Comparison of ENCODE assay signal across 1 cellular context in the genomic region with DNA sequence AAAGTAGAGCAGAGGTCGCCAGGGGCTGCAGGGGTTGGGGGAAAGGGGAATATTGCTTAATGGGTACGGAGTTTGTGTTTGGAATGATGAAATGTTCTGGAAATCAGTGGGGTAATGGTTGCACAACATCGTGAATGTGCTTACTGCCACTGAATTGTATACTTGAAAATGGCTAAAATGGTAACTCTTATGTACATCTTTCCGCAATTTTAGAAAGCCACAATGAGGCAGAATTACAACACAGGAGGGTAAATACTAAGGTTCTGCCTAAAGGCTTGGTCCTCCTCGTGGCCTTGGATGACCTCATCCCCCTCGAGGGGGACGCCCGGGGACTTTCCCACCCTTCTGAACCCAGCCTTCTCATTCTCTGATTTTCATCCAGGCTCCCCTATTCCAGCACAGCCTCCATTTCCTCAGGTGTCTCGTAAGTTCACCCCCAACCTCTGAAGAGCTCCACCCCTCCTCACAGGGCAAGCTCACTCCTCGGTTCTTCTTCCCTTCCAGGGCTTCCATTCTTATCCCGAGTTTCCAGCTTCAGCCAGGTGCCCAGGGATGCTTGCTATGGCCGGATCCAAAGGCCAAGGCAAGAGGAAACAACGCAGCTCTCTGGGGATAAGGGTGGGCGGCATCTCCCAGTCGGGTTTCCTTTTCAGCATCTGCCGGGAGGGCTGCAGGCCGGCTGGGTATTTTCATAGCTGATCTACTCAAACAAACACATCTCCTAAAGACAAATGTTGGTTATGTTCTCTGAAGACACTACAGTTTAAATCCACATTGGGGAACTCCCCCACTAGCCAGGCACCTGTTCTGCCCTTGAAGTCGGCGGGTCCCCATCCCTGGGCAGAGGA.
A peak's percentile ranks its signal among the peaks of the same experiment; 100 is the strongest.
TF ChIP-seq lines count a peak whose summit lies in the region.

No MANE protein-coding gene starts in this region.

TF ChIP-seq in HepG2, 621 proteins besides CTCF, POLR2A, EP300 and RAD21 (continued from another document and continues in another):
- TF ChIP-seq ZMYM4 (CRISPR knock-in tag; IDR thresholded peaks at IDR 0.05): 0 out of 2 replicates have a peak, but pooled peaks have one; percentile 29
- no peak for TF ChIP-seq RFXANK (CRISPR knock-in tag; IDR thresholded peaks at IDR 0.05)
- TF ChIP-seq ZNF616 (CRISPR knock-in tag; IDR thresholded peaks at IDR 0.05; ENCODE audit: low read depth): no peak
- TF ChIP-seq, protein P1, sequence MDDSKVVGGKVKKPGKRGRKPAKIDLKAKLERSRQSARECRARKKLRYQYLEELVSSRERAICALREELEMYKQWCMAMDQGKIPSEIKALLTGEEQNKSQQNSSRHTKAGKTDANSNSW (CRISPR knock-in tag; IDR thresholded peaks at IDR 0.05; ENCODE audit: borderline replicate concordance): no peak
- TF ChIP-seq ZNF230 (CRISPR knock-in tag; IDR thresholded peaks at IDR 0.05): no peak
- no peak for TF ChIP-seq SP1 (IDR thresholded peaks at IDR 0.05)
- no peak for TF ChIP-seq SP1 (CRISPR knock-in tag; IDR thresholded peaks at IDR 0.05)
- TF ChIP-seq, protein P2, sequence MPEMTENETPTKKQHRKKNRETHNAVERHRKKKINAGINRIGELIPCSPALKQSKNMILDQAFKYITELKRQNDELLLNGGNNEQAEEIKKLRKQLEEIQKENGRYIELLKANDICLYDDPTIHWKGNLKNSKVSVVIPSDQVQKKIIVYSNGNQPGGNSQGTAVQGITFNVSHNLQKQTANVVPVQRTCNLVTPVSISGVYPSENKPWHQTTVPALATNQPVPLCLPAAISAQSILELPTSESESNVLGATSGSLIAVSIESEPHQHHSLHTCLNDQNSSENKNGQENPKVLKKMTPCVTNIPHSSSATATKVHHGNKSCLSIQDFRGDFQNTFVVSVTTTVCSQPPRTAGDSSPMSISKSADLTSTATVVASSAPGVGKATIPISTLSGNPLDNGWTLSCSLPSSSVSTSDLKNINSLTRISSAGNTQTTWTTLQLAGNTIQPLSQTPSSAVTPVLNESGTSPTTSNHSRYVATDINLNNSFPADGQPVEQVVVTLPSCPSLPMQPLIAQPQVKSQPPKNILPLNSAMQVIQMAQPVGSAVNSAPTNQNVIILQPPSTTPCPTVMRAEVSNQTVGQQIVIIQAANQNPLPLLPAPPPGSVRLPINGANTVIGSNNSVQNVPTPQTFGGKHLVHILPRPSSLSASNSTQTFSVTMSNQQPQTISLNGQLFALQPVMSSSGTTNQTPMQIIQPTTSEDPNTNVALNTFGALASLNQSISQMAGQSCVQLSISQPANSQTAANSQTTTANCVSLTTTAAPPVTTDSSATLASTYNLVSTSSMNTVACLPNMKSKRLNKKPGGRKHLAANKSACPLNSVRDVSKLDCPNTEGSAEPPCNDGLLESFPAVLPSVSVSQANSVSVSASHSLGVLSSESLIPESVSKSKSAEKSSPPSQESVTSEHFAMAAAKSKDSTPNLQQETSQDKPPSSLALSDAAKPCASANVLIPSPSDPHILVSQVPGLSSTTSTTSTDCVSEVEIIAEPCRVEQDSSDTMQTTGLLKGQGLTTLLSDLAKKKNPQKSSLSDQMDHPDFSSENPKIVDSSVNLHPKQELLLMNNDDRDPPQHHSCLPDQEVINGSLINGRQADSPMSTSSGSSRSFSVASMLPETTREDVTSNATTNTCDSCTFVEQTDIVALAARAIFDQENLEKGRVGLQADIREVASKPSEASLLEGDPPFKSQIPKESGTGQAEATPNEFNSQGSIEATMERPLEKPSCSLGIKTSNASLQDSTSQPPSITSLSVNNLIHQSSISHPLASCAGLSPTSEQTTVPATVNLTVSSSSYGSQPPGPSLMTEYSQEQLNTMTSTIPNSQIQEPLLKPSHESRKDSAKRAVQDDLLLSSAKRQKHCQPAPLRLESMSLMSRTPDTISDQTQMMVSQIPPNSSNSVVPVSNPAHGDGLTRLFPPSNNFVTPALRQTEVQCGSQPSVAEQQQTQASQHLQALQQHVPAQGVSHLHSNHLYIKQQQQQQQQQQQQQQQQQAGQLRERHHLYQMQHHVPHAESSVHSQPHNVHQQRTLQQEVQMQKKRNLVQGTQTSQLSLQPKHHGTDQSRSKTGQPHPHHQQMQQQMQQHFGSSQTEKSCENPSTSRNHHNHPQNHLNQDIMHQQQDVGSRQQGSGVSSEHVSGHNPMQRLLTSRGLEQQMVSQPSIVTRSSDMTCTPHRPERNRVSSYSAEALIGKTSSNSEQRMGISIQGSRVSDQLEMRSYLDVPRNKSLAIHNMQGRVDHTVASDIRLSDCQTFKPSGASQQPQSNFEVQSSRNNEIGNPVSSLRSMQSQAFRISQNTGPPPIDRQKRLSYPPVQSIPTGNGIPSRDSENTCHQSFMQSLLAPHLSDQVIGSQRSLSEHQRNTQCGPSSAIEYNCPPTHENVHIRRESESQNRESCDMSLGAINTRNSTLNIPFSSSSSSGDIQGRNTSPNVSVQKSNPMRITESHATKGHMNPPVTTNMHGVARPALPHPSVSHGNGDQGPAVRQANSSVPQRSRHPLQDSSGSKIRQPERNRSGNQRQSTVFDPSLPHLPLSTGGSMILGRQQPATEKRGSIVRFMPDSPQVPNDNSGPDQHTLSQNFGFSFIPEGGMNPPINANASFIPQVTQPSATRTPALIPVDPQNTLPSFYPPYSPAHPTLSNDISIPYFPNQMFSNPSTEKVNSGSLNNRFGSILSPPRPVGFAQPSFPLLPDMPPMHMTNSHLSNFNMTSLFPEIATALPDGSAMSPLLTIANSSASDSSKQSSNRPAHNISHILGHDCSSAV (CRISPR knock-in tag; IDR thresholded peaks at IDR 0.05; ENCODE audit: borderline replicate concordance): no peak
- no peak for TF ChIP-seq NAIF1 (CRISPR knock-in tag; IDR thresholded peaks at IDR 0.05; ENCODE audit: borderline replicate concordance)
- no peak for TF ChIP-seq ZNF460 (CRISPR knock-in tag; IDR thresholded peaks at IDR 0.05; ENCODE audit: borderline replicate concordance)
- TF ChIP-seq, protein P3, sequence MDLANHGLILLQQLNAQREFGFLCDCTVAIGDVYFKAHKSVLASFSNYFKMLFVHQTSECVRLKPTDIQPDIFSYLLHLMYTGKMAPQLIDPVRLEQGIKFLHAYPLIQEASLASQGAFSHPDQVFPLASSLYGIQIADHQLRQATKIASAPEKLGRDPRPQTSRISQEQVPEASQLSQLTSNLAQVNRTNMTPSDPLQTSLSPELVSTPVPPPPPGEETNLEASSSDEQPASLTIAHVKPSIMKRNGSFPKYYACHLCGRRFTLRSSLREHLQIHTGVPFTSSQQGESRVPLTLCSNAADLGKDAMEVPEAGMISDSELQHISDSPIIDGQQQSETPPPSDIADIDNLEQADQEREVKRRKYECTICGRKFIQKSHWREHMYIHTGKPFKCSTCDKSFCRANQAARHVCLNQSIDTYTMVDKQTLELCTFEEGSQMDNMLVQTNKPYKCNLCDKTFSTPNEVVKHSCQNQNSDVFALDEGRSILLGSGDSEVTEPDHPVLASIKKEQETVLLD (CRISPR knock-in tag; IDR thresholded peaks at IDR 0.05; ENCODE audit: low read depth): no peak
- TF ChIP-seq, protein P4, sequence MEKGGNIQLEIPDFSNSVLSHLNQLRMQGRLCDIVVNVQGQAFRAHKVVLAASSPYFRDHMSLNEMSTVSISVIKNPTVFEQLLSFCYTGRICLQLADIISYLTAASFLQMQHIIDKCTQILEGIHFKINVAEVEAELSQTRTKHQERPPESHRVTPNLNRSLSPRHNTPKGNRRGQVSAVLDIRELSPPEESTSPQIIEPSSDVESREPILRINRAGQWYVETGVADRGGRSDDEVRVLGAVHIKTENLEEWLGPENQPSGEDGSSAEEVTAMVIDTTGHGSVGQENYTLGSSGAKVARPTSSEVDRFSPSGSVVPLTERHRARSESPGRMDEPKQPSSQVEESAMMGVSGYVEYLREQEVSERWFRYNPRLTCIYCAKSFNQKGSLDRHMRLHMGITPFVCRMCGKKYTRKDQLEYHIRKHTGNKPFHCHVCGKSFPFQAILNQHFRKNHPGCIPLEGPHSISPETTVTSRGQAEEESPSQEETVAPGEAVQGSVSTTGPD (CRISPR knock-in tag; IDR thresholded peaks at IDR 0.05): 0 out of 2 replicates have a peak, but pooled peaks have one; percentile 11
- TF ChIP-seq, protein P5, sequence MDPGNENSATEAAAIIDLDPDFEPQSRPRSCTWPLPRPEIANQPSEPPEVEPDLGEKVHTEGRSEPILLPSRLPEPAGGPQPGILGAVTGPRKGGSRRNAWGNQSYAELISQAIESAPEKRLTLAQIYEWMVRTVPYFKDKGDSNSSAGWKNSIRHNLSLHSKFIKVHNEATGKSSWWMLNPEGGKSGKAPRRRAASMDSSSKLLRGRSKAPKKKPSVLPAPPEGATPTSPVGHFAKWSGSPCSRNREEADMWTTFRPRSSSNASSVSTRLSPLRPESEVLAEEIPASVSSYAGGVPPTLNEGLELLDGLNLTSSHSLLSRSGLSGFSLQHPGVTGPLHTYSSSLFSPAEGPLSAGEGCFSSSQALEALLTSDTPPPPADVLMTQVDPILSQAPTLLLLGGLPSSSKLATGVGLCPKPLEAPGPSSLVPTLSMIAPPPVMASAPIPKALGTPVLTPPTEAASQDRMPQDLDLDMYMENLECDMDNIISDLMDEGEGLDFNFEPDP (CRISPR knock-in tag; conservative IDR thresholded peaks at IDR 0.05): 0 out of 2 replicates have a peak, but pooled peaks have one; percentile 37
- no peak for TF ChIP-seq MZF1 (CRISPR knock-in tag; IDR thresholded peaks at IDR 0.05; ENCODE audit: borderline replicate concordance)
- no peak for TF ChIP-seq ZFAT (CRISPR knock-in tag; conservative IDR thresholded peaks at IDR 0.05)
- peak in 1 of 2 experiments; percentile 45; a peak in 1 of 4 replicates for TF ChIP-seq MAFK (conservative IDR thresholded peaks at IDR 0.05 in 1 of 2, IDR thresholded peaks at IDR 0.05 in 1 of 2; ENCODE audit: low read length in 2 of 2)
- TF ChIP-seq CENPT (CRISPR knock-in tag; IDR thresholded peaks at IDR 0.05; ENCODE audit: low read depth): no peak
- TF ChIP-seq SRSF9 (IDR thresholded peaks at IDR 0.05; ENCODE audit: borderline replicate concordance, insufficient read depth, low read depth, low read length, poor library complexity, severe bottlenecking): no peak
- peak; percentile 27; the same call in 1 of the 2 replicates for TF ChIP-seq HOXA3 (CRISPR knock-in tag; IDR thresholded peaks at IDR 0.05)
- TF ChIP-seq, protein P6, sequence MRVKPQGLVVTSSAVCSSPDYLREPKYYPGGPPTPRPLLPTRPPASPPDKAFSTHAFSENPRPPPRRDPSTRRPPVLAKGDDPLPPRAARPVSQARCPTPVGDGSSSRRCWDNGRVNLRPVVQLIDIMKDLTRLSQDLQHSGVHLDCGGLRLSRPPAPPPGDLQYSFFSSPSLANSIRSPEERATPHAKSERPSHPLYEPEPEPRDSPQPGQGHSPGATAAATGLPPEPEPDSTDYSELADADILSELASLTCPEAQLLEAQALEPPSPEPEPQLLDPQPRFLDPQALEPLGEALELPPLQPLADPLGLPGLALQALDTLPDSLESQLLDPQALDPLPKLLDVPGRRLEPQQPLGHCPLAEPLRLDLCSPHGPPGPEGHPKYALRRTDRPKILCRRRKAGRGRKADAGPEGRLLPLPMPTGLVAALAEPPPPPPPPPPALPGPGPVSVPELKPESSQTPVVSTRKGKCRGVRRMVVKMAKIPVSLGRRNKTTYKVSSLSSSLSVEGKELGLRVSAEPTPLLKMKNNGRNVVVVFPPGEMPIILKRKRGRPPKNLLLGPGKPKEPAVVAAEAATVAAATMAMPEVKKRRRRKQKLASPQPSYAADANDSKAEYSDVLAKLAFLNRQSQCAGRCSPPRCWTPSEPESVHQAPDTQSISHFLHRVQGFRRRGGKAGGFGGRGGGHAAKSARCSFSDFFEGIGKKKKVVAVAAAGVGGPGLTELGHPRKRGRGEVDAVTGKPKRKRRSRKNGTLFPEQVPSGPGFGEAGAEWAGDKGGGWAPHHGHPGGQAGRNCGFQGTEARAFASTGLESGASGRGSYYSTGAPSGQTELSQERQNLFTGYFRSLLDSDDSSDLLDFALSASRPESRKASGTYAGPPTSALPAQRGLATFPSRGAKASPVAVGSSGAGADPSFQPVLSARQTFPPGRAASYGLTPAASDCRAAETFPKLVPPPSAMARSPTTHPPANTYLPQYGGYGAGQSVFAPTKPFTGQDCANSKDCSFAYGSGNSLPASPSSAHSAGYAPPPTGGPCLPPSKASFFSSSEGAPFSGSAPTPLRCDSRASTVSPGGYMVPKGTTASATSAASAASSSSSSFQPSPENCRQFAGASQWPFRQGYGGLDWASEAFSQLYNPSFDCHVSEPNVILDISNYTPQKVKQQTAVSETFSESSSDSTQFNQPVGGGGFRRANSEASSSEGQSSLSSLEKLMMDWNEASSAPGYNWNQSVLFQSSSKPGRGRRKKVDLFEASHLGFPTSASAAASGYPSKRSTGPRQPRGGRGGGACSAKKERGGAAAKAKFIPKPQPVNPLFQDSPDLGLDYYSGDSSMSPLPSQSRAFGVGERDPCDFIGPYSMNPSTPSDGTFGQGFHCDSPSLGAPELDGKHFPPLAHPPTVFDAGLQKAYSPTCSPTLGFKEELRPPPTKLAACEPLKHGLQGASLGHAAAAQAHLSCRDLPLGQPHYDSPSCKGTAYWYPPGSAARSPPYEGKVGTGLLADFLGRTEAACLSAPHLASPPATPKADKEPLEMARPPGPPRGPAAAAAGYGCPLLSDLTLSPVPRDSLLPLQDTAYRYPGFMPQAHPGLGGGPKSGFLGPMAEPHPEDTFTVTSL (CRISPR knock-in tag; IDR thresholded peaks at IDR 0.05; ENCODE audit: borderline replicate concordance): peak; percentile 47; the same call in 1 of the 2 replicates
- no peak for TF ChIP-seq ZKSCAN8 (CRISPR knock-in tag; IDR thresholded peaks at IDR 0.05; ENCODE audit: borderline replicate concordance)
- no peak for TF ChIP-seq ZNF234 (CRISPR knock-in tag; conservative IDR thresholded peaks at IDR 0.05)
- no peak for TF ChIP-seq SAFB2 (CRISPR knock-in tag; IDR thresholded peaks at IDR 0.05; ENCODE audit: borderline replicate concordance, low read depth)
- TF ChIP-seq, protein P7, sequence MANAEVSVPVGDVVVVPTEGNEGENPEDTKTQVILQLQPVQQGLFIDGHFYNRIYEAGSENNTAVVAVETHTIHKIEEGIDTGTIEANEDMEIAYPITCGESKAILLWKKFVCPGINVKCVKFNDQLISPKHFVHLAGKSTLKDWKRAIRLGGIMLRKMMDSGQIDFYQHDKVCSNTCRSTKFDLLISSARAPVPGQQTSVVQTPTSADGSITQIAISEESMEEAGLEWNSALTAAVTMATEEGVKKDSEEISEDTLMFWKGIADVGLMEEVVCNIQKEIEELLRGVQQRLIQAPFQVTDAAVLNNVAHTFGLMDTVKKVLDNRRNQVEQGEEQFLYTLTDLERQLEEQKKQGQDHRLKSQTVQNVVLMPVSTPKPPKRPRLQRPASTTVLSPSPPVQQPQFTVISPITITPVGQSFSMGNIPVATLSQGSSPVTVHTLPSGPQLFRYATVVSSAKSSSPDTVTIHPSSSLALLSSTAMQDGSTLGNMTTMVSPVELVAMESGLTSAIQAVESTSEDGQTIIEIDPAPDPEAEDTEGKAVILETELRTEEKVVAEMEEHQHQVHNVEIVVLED (CRISPR knock-in tag; IDR thresholded peaks at IDR 0.05; ENCODE audit: borderline replicate concordance): no peak
- TF ChIP-seq, protein P8, sequence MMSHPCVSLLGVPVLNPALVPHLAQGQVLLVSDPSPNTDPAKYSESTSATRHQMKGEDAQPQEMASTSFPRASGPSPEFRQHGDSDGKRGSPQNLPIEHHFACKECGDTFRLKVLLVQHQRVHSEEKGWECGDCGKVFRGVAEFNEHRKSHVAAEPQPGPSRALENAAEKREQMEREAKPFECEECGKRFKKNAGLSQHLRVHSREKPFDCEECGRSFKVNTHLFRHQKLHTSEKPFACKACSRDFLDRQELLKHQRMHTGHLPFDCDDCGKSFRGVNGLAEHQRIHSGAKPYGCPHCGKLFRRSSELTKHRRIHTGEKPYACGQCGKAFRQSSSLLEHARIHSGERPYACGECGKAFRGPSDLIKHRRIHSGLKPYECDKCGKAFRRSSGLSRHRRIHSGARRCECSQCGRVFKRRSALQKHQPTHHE (CRISPR knock-in tag; IDR thresholded peaks at IDR 0.05; ENCODE audit: borderline replicate concordance): no peak
- TF ChIP-seq, protein P9, sequence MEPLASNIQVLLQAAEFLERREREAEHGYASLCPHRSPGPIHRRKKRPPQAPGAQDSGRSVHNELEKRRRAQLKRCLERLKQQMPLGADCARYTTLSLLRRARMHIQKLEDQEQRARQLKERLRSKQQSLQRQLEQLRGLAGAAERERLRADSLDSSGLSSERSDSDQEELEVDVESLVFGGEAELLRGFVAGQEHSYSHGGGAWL (CRISPR knock-in tag; IDR thresholded peaks at IDR 0.05): no peak
- no peak for TF ChIP-seq GZF1 (CRISPR knock-in tag; IDR thresholded peaks at IDR 0.05)
